ENCODE assay signal across 1 cellular context in genomic region chr5:178469975-178470692, GRCh38.
TF ChIP-seq lines count a peak whose summit lies in the region.

No MANE protein-coding gene starts in this region.

TF ChIP-seq in WTC11, 78 proteins besides CTCF, POLR2A, EP300 and RAD21 (continued from another document):
- no peak for TF ChIP-seq AFF4 (CRISPR knock-in tag; IDR thresholded peaks at IDR 0.05; ENCODE audit: borderline replicate concordance)
- TF ChIP-seq, protein P1, sequence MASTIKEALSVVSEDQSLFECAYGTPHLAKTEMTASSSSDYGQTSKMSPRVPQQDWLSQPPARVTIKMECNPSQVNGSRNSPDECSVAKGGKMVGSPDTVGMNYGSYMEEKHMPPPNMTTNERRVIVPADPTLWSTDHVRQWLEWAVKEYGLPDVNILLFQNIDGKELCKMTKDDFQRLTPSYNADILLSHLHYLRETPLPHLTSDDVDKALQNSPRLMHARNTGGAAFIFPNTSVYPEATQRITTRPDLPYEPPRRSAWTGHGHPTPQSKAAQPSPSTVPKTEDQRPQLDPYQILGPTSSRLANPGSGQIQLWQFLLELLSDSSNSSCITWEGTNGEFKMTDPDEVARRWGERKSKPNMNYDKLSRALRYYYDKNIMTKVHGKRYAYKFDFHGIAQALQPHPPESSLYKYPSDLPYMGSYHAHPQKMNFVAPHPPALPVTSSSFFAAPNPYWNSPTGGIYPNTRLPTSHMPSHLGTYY (CRISPR knock-in tag; IDR thresholded peaks at IDR 0.05): no peak
- no peak for TF ChIP-seq JUN (CRISPR knock-in tag; IDR thresholded peaks at IDR 0.05)
- no peak for TF ChIP-seq HMGA2 (CRISPR knock-in tag; IDR thresholded peaks at IDR 0.05)
